In the genomic region with DNA sequence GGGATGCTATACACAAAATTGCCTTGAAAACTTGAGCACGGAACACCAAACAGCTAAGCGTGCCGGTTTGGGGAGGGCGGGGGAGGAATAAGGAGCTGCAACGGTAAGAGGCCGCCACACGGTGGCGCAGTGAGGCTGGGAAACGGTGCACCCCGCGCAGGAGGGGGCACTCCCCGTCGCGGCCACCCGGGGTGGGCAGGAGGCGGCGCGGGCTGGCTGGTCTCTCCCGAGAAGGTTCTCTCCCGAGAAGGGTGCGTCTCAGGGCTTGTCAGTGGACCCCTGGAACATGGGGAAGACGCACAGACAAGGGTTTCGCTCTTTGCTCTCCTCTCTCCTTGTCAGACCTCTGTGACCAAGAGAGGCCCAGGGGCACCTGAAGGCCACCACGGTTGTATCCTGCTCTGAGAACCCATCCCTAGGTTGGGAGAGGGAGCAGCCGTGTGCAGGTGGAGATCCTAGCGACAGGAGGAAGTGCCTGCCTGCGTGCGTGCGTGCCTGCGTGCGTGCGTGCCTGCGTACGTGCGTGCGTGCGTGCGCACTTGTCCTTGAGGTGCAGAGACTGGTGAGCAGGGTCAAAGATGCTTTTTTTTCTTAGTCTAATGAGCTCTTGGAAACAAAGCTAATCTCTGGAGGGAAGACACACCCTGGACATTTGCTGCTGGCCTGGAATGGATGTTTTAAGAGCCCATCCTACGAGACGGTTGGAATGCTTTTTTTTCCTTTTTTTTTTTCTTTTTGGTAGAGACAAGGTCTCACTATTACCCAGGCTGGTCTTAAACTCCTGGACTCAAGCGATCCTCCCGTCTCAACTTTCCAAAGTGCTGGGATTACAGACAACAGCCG, we compare ENCODE assay signal across 8 cellular contexts. TPM values are rescaled to one million over a fixed set of nuclear protein-coding genes. Genes with fewer than 3 reads are reported as not detected.
A peak's percentile ranks its signal among the peaks of the same experiment; 100 is the strongest.
DNase-seq lines count a peak whose midpoint lies in the region; ATAC-seq and TF ChIP-seq lines count a peak whose summit lies in the region.

No MANE protein-coding gene starts in this region.

- H3K9me3 ChIP-seq in osteoblast (ENCODE audit: low read depth, low read length) (no peaks in the 10 kb centered on the region), thyroid gland (no peaks in the 10 kb centered on the region)

- peak; percentile 73 for DNase-seq in DMS153 (lab: John Stamatoyannopoulos, UW)
- DNase-seq in Jurkat, Clone E6-1 (ENCODE audit: low read depth, low spot score): peak; percentile 57
- peak; percentile 62 for DNase-seq in RKO (ENCODE audit: low spot score)
- DNase-seq in activated effector memory CD4-positive, alpha-beta T cell treated with Interleukin-2 at 50 U/mL for 16 hours: peak; percentile 55
- no peak for DNase-seq in foreskin keratinocyte
- DNase-seq in osteoblast (ENCODE audit: insufficient read length, low spot score, missing footprints): peak; percentile 97
- peak; percentile 64 to 76 for DNase-seq in thyroid gland

- TF ChIP-seq POLR2A in thyroid gland (IDR thresholded peaks at IDR 0.05): peak in 1 of 2 donors; percentile 8

- peaks cover 14% of the 10 kb centered on the region for H3K4me1 ChIP-seq in foreskin keratinocyte
- H3K4me1 ChIP-seq in osteoblast (ENCODE audit: insufficient read depth, low read length): peaks cover 17% of the 10 kb centered on the region
- peaks cover 0 to 7% of the 10 kb centered on the region in 2 donors for H3K4me1 ChIP-seq in thyroid gland

- peak overlapping the region; percentile 37 for H3K4me3 ChIP-seq in Jurkat, Clone E6-1 (ENCODE audit: low read length)
- H3K4me3 ChIP-seq in osteoblast (ENCODE audit: insufficient read depth, low read length) (peak overlapping the region; percentile 66), thyroid gland (replicated peaks in 1 of 3) (no peak overlapping the region)

- H2AFZ ChIP-seq in osteoblast (ENCODE audit: low read length): peak overlapping the region; percentile 89

- 39 to 42% methylated on average over 37 to 41 of the region's 43 CpGs for WGBS in thyroid gland, 2 donors

- peak overlapping the region; percentile 88 for H3K4me2 ChIP-seq in osteoblast (ENCODE audit: insufficient read depth, low read length)

- H3K27ac ChIP-seq in foreskin keratinocyte: no peak overlapping the region
- no peak overlapping the region for H3K27ac ChIP-seq in osteoblast (ENCODE audit: low read depth, low read length)
- no peak overlapping the region for H3K27ac ChIP-seq in thyroid gland

- intact Hi-C loops in thyroid gland (cut with DNase I): loop anchor here (5.0 kb wide), 1 partner anchor 87 kb away; no protein-coding TSS in a partner anchor

- ATAC-seq in GM21529 (IDR thresholded peaks at IDR 0.05; ENCODE audit: unreplicated experiment): peak; percentile 93
- peak; percentile 45 for ATAC-seq in foreskin keratinocyte

- H3K27me3 ChIP-seq in foreskin keratinocyte (peaks cover 12% of the 10 kb centered on the region), osteoblast (ENCODE audit: insufficient read depth, low read length) (peaks cover 3% of the 10 kb centered on the region), thyroid gland (no peaks in the 10 kb centered on the region)

- no peaks in the 10 kb centered on the region for H3K36me3 ChIP-seq in osteoblast (ENCODE audit: insufficient read depth, low read length)
- no peaks in the 10 kb centered on the region for H3K36me3 ChIP-seq in thyroid gland

- H3K79me2 ChIP-seq in osteoblast (ENCODE audit: insufficient read depth, low read length): no peaks in the 10 kb centered on the region

- TF ChIP-seq CTCF in foreskin keratinocyte (conservative IDR thresholded peaks at IDR 0.05): peak; percentile 87
- peak; percentile 80 for TF ChIP-seq CTCF in osteoblast (IDR thresholded peaks at IDR 0.05; ENCODE audit: extremely low read depth, low read depth, low read length)
- peak; percentile 80 to 96 (median 88) for TF ChIP-seq CTCF in thyroid gland (IDR thresholded peaks at IDR 0.05)

- no peaks in the 10 kb centered on the region for H4K20me1 ChIP-seq in osteoblast (ENCODE audit: insufficient read depth, low read length)

RNA-seq across cellular contexts. Expression of gene JAM3, which starts 18.1 kb away (rescaled TPM):
- polyA plus RNA-seq in Jurkat, Clone E6-1 (2012; ENCODE audit: insufficient read depth, insufficient read length): 42.8 TPM
- total RNA-seq in foreskin keratinocyte: 1.9 and 6.3 TPM in 2 replicates
- polyA plus RNA-seq in foreskin keratinocyte: 0.85 and 2.7 TPM in 2 replicates
- 56.3 and 57.5 TPM in 2 replicates for total RNA-seq in osteoblast
- 10 to 100 TPM; 13.3 to 36.0 (median 16.8) TPM for total RNA-seq in thyroid gland

Comparison
In these comparisons a context has a peak if more than half of its experiments do, and no peak if none do; other contexts are left out.
1. DNase-seq: peak in DMS153 (single experiment), Jurkat, Clone E6-1 (single experiment), RKO (single experiment), activated effector memory CD4-positive, alpha-beta T cell treated with Interleukin-2 at 50 U/mL for 16 hours (single experiment), osteoblast (single experiment) and thyroid gland (2 of 2); none in foreskin keratinocyte (0 of 2).
2. H3K4me3 ChIP-seq: peak in Jurkat, Clone E6-1 (single experiment) and osteoblast (single experiment); none in thyroid gland (0 of 3).
3. Peak in every context shown above with its lines, with median percentiles within 50 percentile points of each other: CTCF ChIP-seq.